In genomic region chr22:25970996-25971811, GRCh38 we compare ENCODE assay signal across 1 cellular context.
TF ChIP-seq lines count a peak whose summit lies in the region.

No MANE protein-coding gene starts in this region.

TF ChIP-seq in HEK293, 187 proteins besides CTCF, POLR2A, EP300 and RAD21:
- TF ChIP-seq, protein P1, sequence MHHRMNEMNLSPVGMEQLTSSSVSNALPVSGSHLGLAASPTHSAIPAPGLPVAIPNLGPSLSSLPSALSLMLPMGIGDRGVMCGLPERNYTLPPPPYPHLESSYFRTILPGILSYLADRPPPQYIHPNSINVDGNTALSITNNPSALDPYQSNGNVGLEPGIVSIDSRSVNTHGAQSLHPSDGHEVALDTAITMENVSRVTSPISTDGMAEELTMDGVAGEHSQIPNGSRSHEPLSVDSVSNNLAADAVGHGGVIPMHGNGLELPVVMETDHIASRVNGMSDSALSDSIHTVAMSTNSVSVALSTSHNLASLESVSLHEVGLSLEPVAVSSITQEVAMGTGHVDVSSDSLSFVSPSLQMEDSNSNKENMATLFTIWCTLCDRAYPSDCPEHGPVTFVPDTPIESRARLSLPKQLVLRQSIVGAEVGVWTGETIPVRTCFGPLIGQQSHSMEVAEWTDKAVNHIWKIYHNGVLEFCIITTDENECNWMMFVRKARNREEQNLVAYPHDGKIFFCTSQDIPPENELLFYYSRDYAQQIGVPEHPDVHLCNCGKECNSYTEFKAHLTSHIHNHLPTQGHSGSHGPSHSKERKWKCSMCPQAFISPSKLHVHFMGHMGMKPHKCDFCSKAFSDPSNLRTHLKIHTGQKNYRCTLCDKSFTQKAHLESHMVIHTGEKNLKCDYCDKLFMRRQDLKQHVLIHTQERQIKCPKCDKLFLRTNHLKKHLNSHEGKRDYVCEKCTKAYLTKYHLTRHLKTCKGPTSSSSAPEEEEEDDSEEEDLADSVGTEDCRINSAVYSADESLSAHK (tag by site-specific recombination; IDR thresholded peaks at IDR 0.05) = no peak
- TF ChIP-seq ZNF670 (tag by site-specific recombination; IDR thresholded peaks at IDR 0.05; ENCODE audit: low read depth) = no peak
